21 cellular contexts compared by ENCODE assay signal in the genomic region with DNA sequence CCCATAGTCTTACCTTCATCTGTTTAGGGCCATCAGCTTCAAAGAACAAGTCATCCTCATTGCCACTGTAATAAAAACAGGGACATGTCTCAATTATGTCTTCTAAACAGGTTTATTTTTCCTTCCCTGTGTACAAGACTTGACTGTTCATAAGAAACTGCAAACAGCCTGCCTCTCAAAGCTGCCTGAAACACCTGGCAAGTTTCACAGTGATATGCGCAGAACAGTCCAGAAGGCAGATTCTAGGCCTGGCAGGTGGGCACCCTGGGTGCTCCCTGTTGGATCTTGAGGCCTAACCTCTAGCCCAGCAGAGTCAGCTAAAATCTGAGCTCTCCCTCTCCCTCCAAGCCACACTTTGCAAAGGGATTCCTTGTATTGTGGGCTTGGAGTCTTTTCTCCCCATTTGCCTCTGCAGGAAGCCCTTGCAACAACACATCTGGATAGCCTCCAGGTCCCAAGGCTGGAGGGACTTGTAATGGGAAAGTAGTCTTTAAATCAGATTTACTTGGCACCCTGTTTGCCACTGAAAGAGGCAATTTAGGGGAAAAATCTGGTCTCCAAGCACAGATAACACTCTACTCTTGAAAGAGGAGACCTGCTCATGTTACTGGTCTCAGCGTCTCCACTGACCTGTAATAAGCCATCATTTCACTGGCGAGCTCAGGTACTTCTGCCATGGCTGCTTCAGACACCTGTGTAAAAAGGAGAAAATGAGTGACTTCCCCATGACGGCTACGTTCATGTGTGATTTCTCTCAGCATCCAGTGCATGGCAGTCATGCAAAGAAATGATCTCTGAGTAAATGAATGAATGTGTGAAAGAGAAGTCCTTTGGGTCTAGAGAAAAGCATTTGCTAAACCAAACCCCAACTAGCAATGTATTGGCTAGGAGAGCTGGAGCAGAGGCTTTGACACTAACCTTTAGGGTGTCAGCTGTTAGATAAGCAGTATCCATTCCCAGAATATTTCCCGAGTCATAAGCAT. TPM values are rescaled to one million over a fixed set of nuclear protein-coding genes. Genes with fewer than 3 reads are reported as not detected.
DNase-seq lines count a peak whose midpoint lies in the region; ATAC-seq, FAIRE-seq and TF ChIP-seq lines count a peak whose summit lies in the region.
"Had no signal": no experiment of that assay in that cellular context is flagged by ENCODE, and none has a peak within 500 bp of the region (broad histone marks: within the 10 kb centered on the region; RNA-seq: fewer than 3 reads in every experiment).

No MANE protein-coding gene starts in this region.

- H3K9me3 Mint-ChIP-seq in Calu3 (ENCODE audit: low read depth, unreplicated experiment), result peaks cover 3% of the 10 kb centered on the region
- H3K9me3 Mint-ChIP-seq: activated T-cell treated with anti-CD3 and anti-CD28 coated beads, Interleukin-2, amount 50 U/mL, for 4 hours; CD4-positive, CD25-positive, alpha-beta regulatory T cell had no signal

- no peak for DNase-seq in Calu3
- DNase-seq in RPMI7951 (ENCODE audit: low read depth), result peak; percentile 54
- no peak for DNase-seq in epithelial cell of prostate (ENCODE audit: low read depth, low spot score)
- DNase-seq in pancreas, result peak in 3 of 6 donors; percentile 21 to 60 (median 29)
- no peak for DNase-seq in Right ventricle myocardium inferior (ENCODE audit: missing footprints)
- DNase-seq in NCI-H1105 treated with DMSO at 0.1 percent for 48 hours (lab: John Stamatoyannopoulos, UW), result no peak
- DNase-seq: activated CD4-positive, alpha-beta T cell treated with anti-CD3 and anti-CD28 coated beads, Interleukin-2, amount 50 U/mL, for 48 hours; activated T-cell treated with anti-CD3 and anti-CD28 coated beads, Interleukin-2, amount 50 U/mL, for 4 hours; CD4-positive, CD25-positive, alpha-beta regulatory T cell; NCI-H2029 treated with DMSO at 0.1 percent for 48 hours; NCI-H524 treated with DMSO at 0.1 percent for 48 hours; small intestine had no signal

- CTCF ChIA-PET in Calu3 (lab: Charles Lee), result interaction anchor here (1.0 to 1.3 kb wide), 2 partner anchors 18 to 106 kb away, joined by 4 to 5 read pairs; no protein-coding TSS in a partner anchor

- H3K36me3 ChIP-seq in pancreas, result no peaks in the 10 kb centered on the region
- H3K36me3 ChIP-seq: cardiac muscle cell, tibial nerve had no signal

- H3K4me3 Mint-ChIP-seq in Calu3 (ENCODE audit: low read depth, unreplicated experiment), result peak overlapping the region; percentile 61
- H3K4me3 Mint-ChIP-seq: activated naive CD8-positive, alpha-beta T cell; activated T-cell treated with anti-CD3 and anti-CD28 coated beads, Interleukin-2, amount 50 U/mL, for 4 hours; CD4-positive, CD25-positive, alpha-beta regulatory T cell had no signal

- H3K27me3 ChIP-seq in pancreas, result no peaks in the 10 kb centered on the region
- H3K27me3 ChIP-seq: cardiac muscle cell, tibial nerve had no signal

- H3K27me3 Mint-ChIP-seq in Calu3 (ENCODE audit: unreplicated experiment), result no peaks in the 10 kb centered on the region

- intact Hi-C loops in Calu3 (cut with micrococcal nuclease; ENCODE audit: unreplicated experiment) (no loop called here), pancreas (cut with DNase I) (no loop called here), Right ventricle myocardium inferior (cut with DNase I) (no loop called here)

- ATAC-seq in pancreas (peak; percentile 66 to 84 (median 82)), Right ventricle myocardium inferior (no peak), GM21825 (IDR thresholded peaks at IDR 0.05; ENCODE audit: unreplicated experiment) (no peak), HG02763 (IDR thresholded peaks at IDR 0.05; ENCODE audit: unreplicated experiment) (no peak)
- ATAC-seq: activated T-cell treated with anti-CD3 and anti-CD28 coated beads, Interleukin-2, amount 50 U/mL, for 4 hours had no signal

- BruUV-seq in Calu3 (replicated peaks; lab: Mats Ljungman, UMichigan), result TSS peak; percentile 81

- H3K27ac ChIP-seq in epithelial cell of prostate (peak overlapping the region; percentile 86), pancreas (peak overlapping the region in 2 of 4 donors; percentile 73 to 76)
- H3K27ac ChIP-seq: cardiac muscle cell, tibial nerve had no signal

- H3K4me3 ChIP-seq in pancreas, result peak overlapping the region in 1 of 4 donors; percentile 18
- H3K4me3 ChIP-seq: cardiac muscle cell, tibial nerve had no signal

- peak overlapping the region; percentile 28 for H3K27ac Mint-ChIP-seq in Calu3 (ENCODE audit: unreplicated experiment)
- H3K27ac Mint-ChIP-seq: activated naive CD8-positive, alpha-beta T cell; CD4-positive, CD25-positive, alpha-beta regulatory T cell had no signal

- H3K36me3 Mint-ChIP-seq in Calu3 (ENCODE audit: insufficient read depth, unreplicated experiment), result peaks cover 12% of the 10 kb centered on the region
- H3K36me3 Mint-ChIP-seq: activated naive CD8-positive, alpha-beta T cell; CD4-positive, CD25-positive, alpha-beta regulatory T cell had no signal

- FAIRE-seq in pancreas (lab: Jason Lieb, UNC), result no peak
- FAIRE-seq: H1, HTR-8/SVneo, small intestine had no signal

- no peaks in the 10 kb centered on the region for H3K9me3 ChIP-seq in pancreas
- H3K9me3 ChIP-seq: tibial nerve had no signal

- 72 to 74% methylated on average over 6 of the region's 6 CpGs for WGBS in pancreas, 2 donors

- peaks cover 11 to 22% (median 16%) of the 10 kb centered on the region in 3 donors for H3K4me1 ChIP-seq in pancreas

- TF ChIP-seq CTCF in Calu3 (IDR thresholded peaks at IDR 0.05; ENCODE audit: unreplicated experiment) (no peak), pancreas (IDR thresholded peaks at IDR 0.05) (no peak)

- peaks cover 78% of the 10 kb centered on the region for H3K4me1 Mint-ChIP-seq in Calu3 (ENCODE audit: low read depth, unreplicated experiment)

RNA-seq across cellular contexts. Expression of gene IL1B, which starts 0.7 kb away (rescaled TPM):
- total RNA-seq in Calu3 (2022) (4.1 and 15.5 TPM in 2 replicates), pancreas (1 to 10 TPM in 3 of 6 donors, under 1 TPM in 3; 0.32 to 3.9 (median 1.1) TPM), Right ventricle myocardium inferior (not detected)
- total RNA-seq in RPMI7951 (2014; rRNA removed; shearing (Covaris generic)), result 57.5 and 71.6 TPM in 2 replicates
- 1 to 10 TPM in 1 of 2 donors, under 1 TPM in 1; 0.80 to 1.3 TPM for polyA plus RNA-seq in pancreas
- total RNA-seq: cardiac muscle cell, H1, OCI-LY7 had no signal
- polyA plus RNA-seq: cardiac muscle cell; CD4-positive, CD25-positive, alpha-beta regulatory T cell; H1 had no signal

RNA-seq across cellular contexts. Expression of gene IL1A, which starts 51.6 kb away (rescaled TPM):
- total RNA-seq in Calu3 (2022) (6.4 and 14.4 TPM in 2 replicates), pancreas (under 1 TPM in 3 of 6 donors, not detected in 3; 0.08 to 0.18 (median 0.09) TPM), Right ventricle myocardium inferior (not detected)
- 1.9 and 2.3 TPM in 2 replicates for total RNA-seq in RPMI7951 (2014; rRNA removed; shearing (Covaris generic))
- under 1 TPM in 1 of 2 donors, not detected in 1; 0.05 TPM for polyA plus RNA-seq in pancreas
- total RNA-seq: cardiac muscle cell, OCI-LY7, posterior vena cava had no signal
- polyA plus RNA-seq: cardiac muscle cell; CD4-positive, CD25-positive, alpha-beta regulatory T cell had no signal

Comparison
In these comparisons a context has a peak if more than half of its experiments do, and no peak if none do; other contexts are left out.
1. ATAC-seq: peak in pancreas (4 of 4); none in Right ventricle myocardium inferior (single experiment), GM21825 (single experiment) and HG02763 (single experiment).